In genomic region chr5:123610665-123611406, GRCh38 we compare ENCODE assay signal across 8 cellular contexts.
A peak's percentile ranks its signal among the peaks of the same experiment; 100 is the strongest.
DNase-seq lines count a peak whose midpoint lies in the region; ATAC-seq and TF ChIP-seq lines count a peak whose summit lies in the region.

No MANE protein-coding gene starts in this region.

- TF ChIP-seq CTCF in LNCAP (IDR thresholded peaks at IDR 0.05) (peak; percentile 99), SU-DHL-6 (IDR thresholded peaks at IDR 0.05; ENCODE audit: insufficient read depth, low read length, poor library complexity, severe bottlenecking) (peak; percentile 96)

- H3K4me3 Mint-ChIP-seq in activated naive CD4-positive, alpha-beta T cell treated with anti-CD3 and anti-CD28 coated beads for 36 hours, result no peak overlapping the region

- no peaks in the 10 kb centered on the region for H3K4me1 Mint-ChIP-seq in activated naive CD4-positive, alpha-beta T cell treated with anti-CD3 and anti-CD28 coated beads for 36 hours (ENCODE audit: low read depth)

- no peaks in the 10 kb centered on the region for H3K27me3 ChIP-seq in SU-DHL-6 (ENCODE audit: low read length)

- H2AFZ ChIP-seq in SU-DHL-6 (ENCODE audit: low read depth, low read length, severe bottlenecking), result peak overlapping the region; percentile 29

- H3K27ac Mint-ChIP-seq in activated naive CD4-positive, alpha-beta T cell treated with anti-CD3 and anti-CD28 coated beads for 36 hours, result no peak overlapping the region

- H4K20me1 ChIP-seq in SU-DHL-6 (ENCODE audit: low read depth, low read length), result no peaks in the 10 kb centered on the region

- no peaks in the 10 kb centered on the region for H3K27me3 Mint-ChIP-seq in activated naive CD4-positive, alpha-beta T cell treated with anti-CD3 and anti-CD28 coated beads for 36 hours (ENCODE audit: low read depth)

- peaks cover 4% of the 10 kb centered on the region for H3K36me3 Mint-ChIP-seq in activated naive CD4-positive, alpha-beta T cell treated with anti-CD3 and anti-CD28 coated beads for 36 hours (ENCODE audit: low read depth)

- H3K79me2 ChIP-seq in SU-DHL-6 (ENCODE audit: insufficient read depth, low read length), result no peaks in the 10 kb centered on the region

- no peaks in the 10 kb centered on the region for H3K9me2 ChIP-seq in SU-DHL-6 (replicated peaks; ENCODE audit: insufficient read depth, low read length)

- no peaks in the 10 kb centered on the region for H3F3A ChIP-seq in SU-DHL-6 (ENCODE audit: insufficient read depth)

- CTCF ChIA-PET in activated naive CD4-positive, alpha-beta T cell treated with anti-CD3 and anti-CD28 coated beads for 36 hours (lab: Charles Lee), result interaction anchor here (0.6 to 2.1 kb wide), 18 partner anchors 8 to 664 kb away, joined by 3 to 12 read pairs (median 3); partner anchors contain the start of gene CEP120

- H3K27ac ChIP-seq in SU-DHL-6 (ENCODE audit: low read depth, low read length) (0 out of 2 replicates have a peak overlapping the region, but pooled peaks have one; percentile 15), epithelial cell of prostate (no peak overlapping the region)

- no peaks in the 10 kb centered on the region for H3K9me3 ChIP-seq in SU-DHL-6 (ENCODE audit: insufficient read depth, low read length)

- no peaks in the 10 kb centered on the region for H3K36me3 ChIP-seq in SU-DHL-6 (ENCODE audit: low read length)

- DNase-seq in activated naive CD4-positive, alpha-beta T cell treated with anti-CD3 and anti-CD28 coated beads for 36 hours, result peak; percentile 38
- DNase-seq in activated naive CD4-positive, alpha-beta T cell treated with Interleukin-2 at 50 U/mL for 16 hours, result no peak
- DNase-seq in epithelial cell of prostate (ENCODE audit: low read depth, low spot score) (peak; percentile 1), myocyte (ENCODE audit: low read depth) (peak; percentile 73), NK-92 (lab: John Stamatoyannopoulos, UW; ENCODE audit: unreplicated experiment) (no peak)

- H3K4me2 ChIP-seq in SU-DHL-6 (ENCODE audit: low read depth, low read length, poor library complexity, severe bottlenecking), result peak overlapping the region; percentile 27

- no peak overlapping the region for H3K4me3 ChIP-seq in SU-DHL-6 (ENCODE audit: insufficient read depth, low read length, poor library complexity, severe bottlenecking)

- no peaks in the 10 kb centered on the region for H3K9me3 Mint-ChIP-seq in activated naive CD4-positive, alpha-beta T cell treated with anti-CD3 and anti-CD28 coated beads for 36 hours

- no peak overlapping the region for H3K9ac ChIP-seq in SU-DHL-6 (ENCODE audit: low read length)

- peak; percentile 76 for ATAC-seq in GM21786 (IDR thresholded peaks at IDR 0.05; ENCODE audit: unreplicated experiment)

- intact Hi-C loops in activated naive CD4-positive, alpha-beta T cell treated with anti-CD3 and anti-CD28 coated beads for 36 hours (cut with micrococcal nuclease), result loop anchor here (1.0 to 10.0 kb wide), 9 partner anchors 62 to 906 kb away; partner anchors contain the start of genes CEP120 and CSNK1G3

Comparison
In these comparisons a context has a peak if more than half of its experiments do, and no peak if none do; other contexts are left out.
1. DNase-seq: peak in activated naive CD4-positive, alpha-beta T cell treated with anti-CD3 and anti-CD28 coated beads for 36 hours (single experiment), epithelial cell of prostate (single experiment) and myocyte (single experiment); none in activated naive CD4-positive, alpha-beta T cell treated with Interleukin-2 at 50 U/mL for 16 hours (single experiment) and NK-92 (single experiment).